In genomic region chr6:28981833-28982475, GRCh38 we compare ENCODE assay signal across 1 cellular context.
A peak's percentile ranks its signal among the peaks of the same experiment; 100 is the strongest.
TF ChIP-seq lines count a peak whose summit lies in the region.

No MANE protein-coding gene starts in this region.

TF ChIP-seq in HEK293, 187 proteins besides CTCF, POLR2A, EP300 and RAD21 (continued from another document):
- no peak for TF ChIP-seq ZNF624 (tag by site-specific recombination; IDR thresholded peaks at IDR 0.05)
- no peak for TF ChIP-seq ZNF596 (tag by site-specific recombination; IDR thresholded peaks at IDR 0.05)
- no peak for TF ChIP-seq ZNF707 (tag by site-specific recombination; IDR thresholded peaks at IDR 0.05)
- no peak for TF ChIP-seq GLIS2 (tag by site-specific recombination; IDR thresholded peaks at IDR 0.05)
- 0 out of 2 replicates have a peak, but pooled peaks have one; percentile 21 for TF ChIP-seq ZNF10 (tag by site-specific recombination; IDR thresholded peaks at IDR 0.05)
- TF ChIP-seq ZNF174 (tag by site-specific recombination; IDR thresholded peaks at IDR 0.05) = no peak
- TF ChIP-seq ZNF426 (tag by site-specific recombination; IDR thresholded peaks at IDR 0.05) = no peak
- peak; percentile 67 for TF ChIP-seq ZNF366 (tag by site-specific recombination; conservative IDR thresholded peaks at IDR 0.05)
- peak; percentile 50 for TF ChIP-seq SP3 (tag by site-specific recombination; IDR thresholded peaks at IDR 0.05)
- TF ChIP-seq ZNF629 (tag by site-specific recombination; IDR thresholded peaks at IDR 0.05) = peak; percentile 63
- TF ChIP-seq ZNF654 (tag by site-specific recombination; IDR thresholded peaks at IDR 0.05; ENCODE audit: low read depth) = peak; percentile 23
- TF ChIP-seq ZFHX2 (tag by site-specific recombination; conservative IDR thresholded peaks at IDR 0.05) = 0 out of 2 replicates have a peak, but pooled peaks have one; percentile 3
- peak; percentile 32; the same call in 1 of the 2 replicates for TF ChIP-seq ZNF558 (tag by site-specific recombination; IDR thresholded peaks at IDR 0.05)
- TF ChIP-seq ZNF580 (tag by site-specific recombination; IDR thresholded peaks at IDR 0.05) = 0 out of 2 replicates have a peak, but pooled peaks have one; percentile 21
- no peak for TF ChIP-seq PRDM2 (tag by site-specific recombination; IDR thresholded peaks at IDR 0.05; ENCODE audit: borderline replicate concordance)
- TF ChIP-seq ZNF843 (tag by site-specific recombination; IDR thresholded peaks at IDR 0.05) = no peak
- no peak; the same call in 1 of the 2 replicates for TF ChIP-seq TRIM28 (IDR thresholded peaks at IDR 0.05; ENCODE audit: borderline replicate concordance, low read length)
- TF ChIP-seq ZNF26 (tag by site-specific recombination; IDR thresholded peaks at IDR 0.05) = peak; percentile 95
- TF ChIP-seq KLF7 (tag by site-specific recombination; IDR thresholded peaks at IDR 0.05; ENCODE audit: borderline replicate concordance) = no peak
- peak; percentile 55; the same call in 1 of the 2 replicates for TF ChIP-seq ZNF391 (tag by site-specific recombination; IDR thresholded peaks at IDR 0.05; ENCODE audit: borderline replicate concordance, low read depth)
- 0 out of 2 replicates have a peak, but pooled peaks have one; percentile 11 for TF ChIP-seq ZBTB21 (tag by site-specific recombination; IDR thresholded peaks at IDR 0.05)
- peak; percentile 86 for TF ChIP-seq PRDM1 (tag by site-specific recombination; IDR thresholded peaks at IDR 0.05)
- TF ChIP-seq TCF7L2 (IDR thresholded peaks at IDR 0.05; ENCODE audit: borderline replicate concordance, low read depth, low read length) = no peak
